8 cellular contexts compared by ENCODE assay signal in the genomic region with DNA sequence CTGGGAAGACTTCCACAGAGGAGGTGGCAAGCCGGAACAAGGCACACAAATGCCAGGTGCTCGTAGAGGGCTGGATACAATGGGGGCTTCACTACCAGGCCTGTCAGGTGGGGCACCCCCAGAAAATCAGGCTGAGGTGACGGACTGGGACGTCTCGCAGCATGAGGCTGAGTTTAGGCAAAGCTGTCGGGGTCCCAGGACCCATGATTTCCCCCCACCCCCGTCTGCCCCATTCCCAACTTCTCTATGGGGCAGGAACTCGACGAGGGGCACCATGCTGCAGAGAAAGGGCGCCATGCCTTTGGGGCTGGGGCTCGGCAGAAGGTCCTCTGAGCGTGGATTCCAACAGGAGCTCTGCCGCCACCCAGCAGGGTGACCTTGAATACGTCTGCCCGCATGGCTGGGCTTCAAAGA.
DNase-seq lines count a peak whose midpoint lies in the region; ATAC-seq, FAIRE-seq and TF ChIP-seq lines count a peak whose summit lies in the region.

No MANE protein-coding gene starts in this region.

- H3K79me2 ChIP-seq in Karpas-422 (ENCODE audit: low read length) (no peaks in the 10 kb centered on the region), neural cell (replicated peaks; ENCODE audit: insufficient read depth, low read length) (no peaks in the 10 kb centered on the region)

- no peaks in the 10 kb centered on the region for H3F3A ChIP-seq in neural cell (ENCODE audit: insufficient read depth, low read length, poor library complexity, severe bottlenecking)

- peaks cover 21 to 42% (median 28%) of the 10 kb centered on the region in 10 experiments for H3K4me1 ChIP-seq in BLaER1 treated with 17β-estradiol and CSF1 and Interleukin-3, amounts not matched to agents 10 nM and 100 nM
- H3K4me1 ChIP-seq in Karpas-422 (ENCODE audit: low read length) (peaks cover 34% of the 10 kb centered on the region), colonic mucosa (peaks cover 13% of the 10 kb centered on the region)

- peak overlapping the region in 10 of 11 experiments; percentile 71 to 85 (median 81); a peak in 19 of 22 replicates for H3K9ac ChIP-seq in BLaER1 treated with 17β-estradiol and CSF1 and Interleukin-3, amounts not matched to agents 10 nM and 100 nM
- H3K9ac ChIP-seq in Karpas-422 (ENCODE audit: low read length) (peak overlapping the region; percentile 77), colonic mucosa (ENCODE audit: low read depth in 2 of 2, low read length in 2 of 2) (peak overlapping the region; percentile 63 to 76), neural cell (ENCODE audit: low read length) (no peak overlapping the region)

- H2AFZ ChIP-seq in Karpas-422 (ENCODE audit: low read length) = peak overlapping the region; percentile 93
- H2AFZ ChIP-seq in neural cell (ENCODE audit: low read depth, low read length) = no peak overlapping the region

- peak overlapping the region; percentile 75 to 96 (median 92) for H3K4me2 ChIP-seq in BLaER1 treated with 17β-estradiol and CSF1 and Interleukin-3, amounts not matched to agents 10 nM and 100 nM
- H3K4me2 ChIP-seq in Karpas-422 (ENCODE audit: low read depth, low read length, poor library complexity, severe bottlenecking) = peak overlapping the region; percentile 68
- H3K4me2 ChIP-seq in neural cell (ENCODE audit: low read length) = no peak overlapping the region

- no peak for DNase-seq in Karpas-422
- no peak for DNase-seq in colonic mucosa
- DNase-seq in GM12891 (ENCODE audit: insufficient read length, low spot score) = no peak
- no peak for DNase-seq in amniotic stem cell (lab: John Stamatoyannopoulos, UW)

- no peaks in the 10 kb centered on the region for H3K9me2 ChIP-seq in Karpas-422 (replicated peaks; ENCODE audit: insufficient read depth, low read length)
- H3K9me2 ChIP-seq in neural cell (ENCODE audit: insufficient read depth, low read length) = no peaks in the 10 kb centered on the region

- TF ChIP-seq RAD21 in neural cell (conservative IDR thresholded peaks at IDR 0.05) = no peak

- FAIRE-seq in GM12891 (lab: Jason Lieb, UNC) = no peak

- no peaks in the 10 kb centered on the region for H3K36me3 ChIP-seq in BLaER1 treated with 17β-estradiol and CSF1 and Interleukin-3, amounts not matched to agents 10 nM and 100 nM
- H3K36me3 ChIP-seq in Karpas-422 (ENCODE audit: insufficient read depth, low read length) (no peaks in the 10 kb centered on the region), colonic mucosa (no peaks in the 10 kb centered on the region), neural cell (ENCODE audit: insufficient read depth, low read length) (no peaks in the 10 kb centered on the region)

- H3K9me3 ChIP-seq in BLaER1 treated with 17β-estradiol and CSF1 and Interleukin-3, amounts not matched to agents 10 nM and 100 nM (replicated peaks in 1 of 11) = peaks cover 7 to 25% (median 15%) of the 10 kb centered on the region in 11 experiments; a peak in 19 of 22 replicates
- no peaks in the 10 kb centered on the region for H3K9me3 ChIP-seq in Karpas-422 (ENCODE audit: low read length)
- H3K9me3 ChIP-seq in colonic mucosa = no peaks in the 10 kb centered on the region
- no peaks in the 10 kb centered on the region for H3K9me3 ChIP-seq in neural cell (ENCODE audit: low read length)

- H4K20me1 ChIP-seq in BLaER1 treated with 17β-estradiol and CSF1 and Interleukin-3, amounts not matched to agents 10 nM and 100 nM = no peaks in the 10 kb centered on the region
- H4K20me1 ChIP-seq in Karpas-422 (ENCODE audit: insufficient read depth, low read depth, low read length) = no peaks in the 10 kb centered on the region
- H4K20me1 ChIP-seq in neural cell (ENCODE audit: insufficient read depth) = no peaks in the 10 kb centered on the region

- peaks cover 0 to 13% (median 4%) of the 10 kb centered on the region in 11 experiments; a peak in 3 of 22 replicates for H3K27me3 ChIP-seq in BLaER1 treated with 17β-estradiol and CSF1 and Interleukin-3, amounts not matched to agents 10 nM and 100 nM
- H3K27me3 ChIP-seq in Karpas-422 (ENCODE audit: low read length) = no peaks in the 10 kb centered on the region; the same call in 1 of the 2 replicates
- no peaks in the 10 kb centered on the region for H3K27me3 ChIP-seq in colonic mucosa
- H3K27me3 ChIP-seq in neural cell (ENCODE audit: insufficient read depth, low read depth, low read length) = no peaks in the 10 kb centered on the region

- no peak for TF ChIP-seq EP300 in neural cell (conservative IDR thresholded peaks at IDR 0.05; ENCODE audit: poor library complexity, severe bottlenecking)

- no peak for TF ChIP-seq POLR2A in GM12891 (IDR thresholded peaks at IDR 0.05; ENCODE audit: low read depth, low read length)

- H3K4me3 ChIP-seq in BLaER1 treated with 17β-estradiol and CSF1 and Interleukin-3, amounts not matched to agents 10 nM and 100 nM = peak overlapping the region; percentile 51 to 70 (median 60); a peak in 19 of 20 replicates
- peak overlapping the region; percentile 67 for H3K4me3 ChIP-seq in Karpas-422 (ENCODE audit: low read length)
- peak overlapping the region; percentile 41 for H3K4me3 ChIP-seq in colonic mucosa
- peak overlapping the region; percentile 68 for H3K4me3 ChIP-seq in neural cell (ENCODE audit: low read length)

- no peak for ATAC-seq in HG03378 (IDR thresholded peaks at IDR 0.05; ENCODE audit: unreplicated experiment)
- no peak for ATAC-seq in HG02981 (IDR thresholded peaks at IDR 0.05; ENCODE audit: unreplicated experiment)

- TF ChIP-seq CTCF in colonic mucosa (IDR thresholded peaks at IDR 0.05) (no peak), neural cell (IDR thresholded peaks at IDR 0.05; ENCODE audit: poor library complexity, severe bottlenecking) (no peak)

- intact Hi-C loops in colonic mucosa (cut with DNase I) = loop anchor here (10.0 kb wide), 1 partner anchor 65 kb away; a partner anchor contains a TSS

- H3K27ac ChIP-seq in BLaER1 treated with 17β-estradiol and CSF1 and Interleukin-3, amounts not matched to agents 10 nM and 100 nM = peak overlapping the region in 10 of 11 experiments; percentile 32 to 86 (median 84); a peak in 18 of 22 replicates
- H3K27ac ChIP-seq in Karpas-422 (ENCODE audit: low read length) (no peak overlapping the region; the same call in 1 of the 2 replicates), colonic mucosa (peak overlapping the region; percentile 66), neural cell (ENCODE audit: low read length) (no peak overlapping the region)

TF ChIP-seq in neural cell, 6 proteins besides CTCF, POLR2A, EP300 and RAD21 (continues in another document):
- TF ChIP-seq MXI1 (conservative IDR thresholded peaks at IDR 0.05; ENCODE audit: poor library complexity, severe bottlenecking) (no peak), SMC3 (conservative IDR thresholded peaks at IDR 0.05; ENCODE audit: poor library complexity) (no peak), EZH2 (IDR thresholded peaks at IDR 0.05; ENCODE audit: borderline replicate concordance, insufficient read depth, low read length, poor library complexity, severe bottlenecking) (no peak), POLR2AphosphoS5 (IDR thresholded peaks at IDR 0.05) (no peak)

TF ChIP-seq in GM12891, 5 proteins besides CTCF, POLR2A, EP300 and RAD21:
- TF ChIP-seq PAX5 (IDR thresholded peaks at IDR 0.05; ENCODE audit: insufficient read depth, low read length, severe bottlenecking) = no peak
- TF ChIP-seq SPI1 (IDR thresholded peaks at IDR 0.05; ENCODE audit: low read depth, low read length) = no peak
- no peak for TF ChIP-seq POLR2AphosphoS5 (IDR thresholded peaks at IDR 0.05; ENCODE audit: low read depth, low read length)
- TF ChIP-seq TAF1 (IDR thresholded peaks at IDR 0.05; ENCODE audit: low read depth, low read length) = no peak
- no peak for TF ChIP-seq POU2F2 (IDR thresholded peaks at IDR 0.05; ENCODE audit: low read depth, low read length)

Comparison
In these comparisons a context has a peak if more than half of its experiments do, and no peak if none do; other contexts are left out.
1. H3K27ac ChIP-seq: peak in BLaER1 treated with 17β-estradiol and CSF1 and Interleukin-3, amounts not matched to agents 10 nM and 100 nM (10 of 11) and colonic mucosa (single experiment); none in Karpas-422 (single experiment) and neural cell (single experiment).
2. Peak in every context shown above with its lines, with median percentiles within 50 percentile points of each other: H3K4me3 ChIP-seq.